ENCODE assay signal across 28 cellular contexts in genomic region chr1:214378492-214378891, GRCh38.
A peak's percentile ranks its signal among the peaks of the same experiment; 100 is the strongest.
DNase-seq lines count a peak whose midpoint lies in the region; ATAC-seq, FAIRE-seq and TF ChIP-seq lines count a peak whose summit lies in the region.
"Had no signal": no experiment of that assay in that cellular context is flagged by ENCODE, and none has a peak within 500 bp of the region (broad histone marks: within the 10 kb centered on the region; RNA-seq: fewer than 3 reads in every experiment).

No MANE protein-coding gene starts in this region.

- peaks cover 63% of the 10 kb centered on the region for H3K36me3 ChIP-seq in HUES48 (ENCODE audit: control insufficient read depth, insufficient read depth, low read length)
- H3K36me3 ChIP-seq in breast epithelium: no peaks in the 10 kb centered on the region
- peaks cover 94% of the 10 kb centered on the region for H3K36me3 ChIP-seq in osteoblast (ENCODE audit: insufficient read depth, low read length)
- H3K36me3 ChIP-seq: BLaER1 treated with 17β-estradiol and CSF1 and Interleukin-3, amounts not matched to agents 10 nM and 100 nM had no signal

- intact Hi-C loops in breast epithelium (cut with DNase I; ENCODE audit: low total_unique reads): no loop called here

- TF ChIP-seq POLR2A in breast epithelium (IDR thresholded peaks at IDR 0.05): no peak

- H3K27me3 ChIP-seq in AG04450 (ENCODE audit: control insufficient read depth, insufficient read depth, low read length): no peaks in the 10 kb centered on the region
- no peaks in the 10 kb centered on the region for H3K27me3 ChIP-seq in HUES48 (ENCODE audit: control insufficient read depth, insufficient read depth, low read length)
- no peaks in the 10 kb centered on the region for H3K27me3 ChIP-seq in breast epithelium
- H3K27me3 ChIP-seq in osteoblast (ENCODE audit: insufficient read depth, low read length): no peaks in the 10 kb centered on the region
- H3K27me3 ChIP-seq: BLaER1 treated with 17β-estradiol and CSF1 and Interleukin-3, amounts not matched to agents 10 nM and 100 nM; Peyer's patch; vagina had no signal

- H3K9me3 ChIP-seq in AG04450 (ENCODE audit: control insufficient read depth, insufficient read depth, low read length) (peaks cover 2% of the 10 kb centered on the region; the same call in 1 of the 2 replicates), HUES48 (ENCODE audit: control insufficient read depth, insufficient read depth, low read length) (no peaks in the 10 kb centered on the region), breast epithelium (no peaks in the 10 kb centered on the region), osteoblast (ENCODE audit: low read depth, low read length) (no peaks in the 10 kb centered on the region)
- H3K9me3 ChIP-seq: mucosa of descending colon, Peyer's patch, vagina had no signal

- no peak for TF ChIP-seq CTCF in AG04450 (IDR thresholded peaks at IDR 0.05; ENCODE audit: low read depth, low read length)
- no peak for TF ChIP-seq CTCF in breast epithelium (IDR thresholded peaks at IDR 0.05)
- no peak for TF ChIP-seq CTCF in osteoblast (IDR thresholded peaks at IDR 0.05; ENCODE audit: extremely low read depth, low read depth, low read length)

- H3K4me3 ChIP-seq in AG04450 (ENCODE audit: low read depth, low read length) (no peak overlapping the region), HUES48 (ENCODE audit: low read depth, low read length) (no peak overlapping the region), breast epithelium (no peak overlapping the region), osteoblast (ENCODE audit: insufficient read depth, low read length) (no peak overlapping the region)
- H3K4me3 ChIP-seq: BLaER1 treated with 17β-estradiol and CSF1 and Interleukin-3, amounts not matched to agents 10 nM and 100 nM; K562; mucosa of descending colon; Peyer's patch; SK-N-MC; skin epidermis; vagina had no signal

- no peak for FAIRE-seq in frontal cortex (lab: Jason Lieb, UNC)
- FAIRE-seq: islet of Langerhans, K562 had no signal

- H4K20me1 ChIP-seq in osteoblast (ENCODE audit: insufficient read depth, low read length): no peaks in the 10 kb centered on the region
- H4K20me1 ChIP-seq: BLaER1 treated with 17β-estradiol and CSF1 and Interleukin-3, amounts not matched to agents 10 nM and 100 nM had no signal

- CTCF ChIA-PET in AG04450 (lab: Charles Lee): no interaction called here

- H3K79me2 ChIP-seq in osteoblast (ENCODE audit: insufficient read depth, low read length): peaks cover 75% of the 10 kb centered on the region

- H3K4me1 ChIP-seq in HUES48 (ENCODE audit: control insufficient read depth, insufficient read depth, low read length) (peaks cover 32% of the 10 kb centered on the region), breast epithelium (no peaks in the 10 kb centered on the region), osteoblast (ENCODE audit: insufficient read depth, low read length) (peaks cover 22% of the 10 kb centered on the region)
- H3K4me1 ChIP-seq: BLaER1 treated with 17β-estradiol and CSF1 and Interleukin-3, amounts not matched to agents 10 nM and 100 nM; Peyer's patch; vagina had no signal

- H3K27ac ChIP-seq in AG04450 (ENCODE audit: low read depth, low read length) (peak overlapping the region; percentile 55), HUES48 (ENCODE audit: low read depth, low read length) (no peak overlapping the region), breast epithelium (peak overlapping the region; percentile 57 to 62), osteoblast (ENCODE audit: low read depth, low read length) (peak overlapping the region; percentile 56)
- H3K27ac ChIP-seq: BLaER1 treated with 17β-estradiol and CSF1 and Interleukin-3, amounts not matched to agents 10 nM and 100 nM; Peyer's patch; SK-N-MC; vagina had no signal

- no peaks in the 10 kb centered on the region for H3K9me3 Mint-ChIP-seq in activated naive CD4-positive, alpha-beta T cell treated with anti-CD3 and anti-CD28 coated beads, Interleukin-2, amount 50 U/mL, for 72 hours
- H3K9me3 Mint-ChIP-seq: activated T-cell treated with anti-CD3 and anti-CD28 coated beads, Interleukin-2, amount 50 U/mL, for 4 hours; neural crest cell had no signal

- DNase-seq in AG04450 (ENCODE audit: low read depth, low spot score) (no peak), breast epithelium (ENCODE audit: low spot score in 2 of 2) (no peak), osteoblast (ENCODE audit: insufficient read length, low spot score, missing footprints) (no peak), frontal cortex (ENCODE audit: low spot score in 2 of 2) (no peak), NOMO-1 (lab: John Stamatoyannopoulos, UW; ENCODE audit: unreplicated experiment in 2 of 2) (no peak)
- no peak for DNase-seq in activated naive CD4-positive, alpha-beta T cell treated with anti-CD3 and anti-CD28 coated beads, Interleukin-2, amount 50 U/mL, for 72 hours (ENCODE audit: low spot score in 2 of 2)
- DNase-seq: activated CD4-positive, alpha-beta T cell treated with anti-CD3 and anti-CD28 coated beads for 4 hours; activated naive CD4-positive, alpha-beta T cell; activated T-cell treated with anti-CD3 and anti-CD28 coated beads, Interleukin-2, amount 50 U/mL, for 4 hours; Calu3; dermis blood vessel endothelial cell; left ventricle myocardium superior; mucosa of descending colon; NCI-H1436; NCI-H510A treated with DMSO at 0.1 percent for 48 hours; NK-92 treated with Interleukin-12 subunit alpha and Interleukin-12 subunit beta, amount 100 ng/mL, for 24 hours; Peyer's patch; stimulated activated CD4-positive, alpha-beta T cell treated with anti-CD3 and anti-CD28 coated beads, Interleukin-2, amount 100 ng/mL, for 24 hours; substantia nigra had no signal

- POLR2A ChIA-PET in AG04450 (lab: Yijun Ruan, JAX): no interaction called here

- H2AFZ ChIP-seq in osteoblast (ENCODE audit: low read length): no peak overlapping the region

- H3K36me3 Mint-ChIP-seq in activated naive CD4-positive, alpha-beta T cell treated with anti-CD3 and anti-CD28 coated beads, Interleukin-2, amount 50 U/mL, for 72 hours: no peaks in the 10 kb centered on the region

- no peak for ATAC-seq in GM21576 (IDR thresholded peaks at IDR 0.05; ENCODE audit: unreplicated experiment)
- ATAC-seq in activated naive CD4-positive, alpha-beta T cell treated with anti-CD3 and anti-CD28 coated beads, Interleukin-2, amount 50 U/mL, for 72 hours: no peak
- ATAC-seq: activated T-cell treated with anti-CD3 and anti-CD28 coated beads, Interleukin-2, amount 50 U/mL, for 4 hours; K562; left ventricle myocardium superior; mucosa of descending colon had no signal

- H3K9ac ChIP-seq in HUES48 (ENCODE audit: low read depth, low read length): 0 out of 2 replicates have a peak overlapping the region, but pooled peaks have one; percentile 12
- H3K9ac ChIP-seq: BLaER1 treated with 17β-estradiol and CSF1 and Interleukin-3, amounts not matched to agents 10 nM and 100 nM had no signal

- no peak overlapping the region for H3K27ac Mint-ChIP-seq in activated naive CD4-positive, alpha-beta T cell treated with anti-CD3 and anti-CD28 coated beads, Interleukin-2, amount 50 U/mL, for 72 hours

- H3K4me2 ChIP-seq in osteoblast (ENCODE audit: insufficient read depth, low read length): peak overlapping the region; percentile 30
- H3K4me2 ChIP-seq: BLaER1 treated with 17β-estradiol and CSF1 and Interleukin-3, amounts not matched to agents 10 nM and 100 nM had no signal
